In the genomic region with DNA sequence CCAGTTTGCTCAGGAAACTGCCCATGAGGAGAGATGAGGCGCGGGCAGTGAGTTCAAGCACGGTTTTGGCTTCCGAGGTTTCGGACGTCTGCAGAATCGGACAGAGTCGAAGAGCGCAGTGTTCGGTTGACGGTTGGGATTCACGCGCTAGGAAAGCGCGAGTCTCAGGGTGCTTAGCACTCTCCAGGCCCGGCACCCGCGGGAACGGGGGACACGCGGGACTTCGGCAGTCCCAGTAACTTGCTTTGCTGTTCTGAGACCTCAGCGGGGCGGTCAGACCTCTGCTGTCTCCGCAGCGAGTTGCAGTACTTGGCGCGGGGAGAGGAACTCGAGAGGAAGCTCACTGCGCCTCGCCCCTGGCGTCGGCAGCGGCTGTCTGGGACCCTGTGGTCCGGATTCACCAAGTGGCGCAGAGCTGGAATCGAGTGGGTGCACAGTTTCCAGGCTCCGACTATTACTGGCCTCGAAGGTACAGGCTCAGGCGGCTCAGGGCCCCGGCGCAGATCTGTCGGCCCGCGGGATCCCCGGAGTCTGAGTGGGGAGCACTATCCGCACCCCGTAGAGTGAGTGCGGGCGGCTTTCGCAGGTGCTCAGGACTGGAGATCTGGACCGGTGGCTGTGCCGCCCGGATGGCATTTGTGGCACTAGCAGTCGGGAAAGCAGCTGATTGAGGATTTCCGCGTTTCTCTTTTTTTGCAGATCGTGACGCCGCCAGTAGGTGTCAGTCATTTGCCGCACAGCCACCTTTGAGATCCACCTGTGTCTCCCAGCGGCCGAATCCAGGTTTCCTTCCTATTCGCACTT, we compare ENCODE assay signal across 9 cellular contexts. TPM values are rescaled to one million over a fixed set of nuclear protein-coding genes. Genes with fewer than 3 reads are reported as not detected.
DNase-seq lines count a peak whose midpoint lies in the region; ATAC-seq and TF ChIP-seq lines count a peak whose summit lies in the region.
"Had no signal": no experiment of that assay in that cellular context is flagged by ENCODE, and none has a peak within 500 bp of the region (broad histone marks: within the 10 kb centered on the region; RNA-seq: fewer than 3 reads in every experiment).

A gene (minus strand): TSS at position 128 of the 804 bp plus-strand sequence. CDS start 103 bp downstream, at position 25.

- no peaks in the 10 kb centered on the region for H3K36me3 ChIP-seq in IMR-90 (ENCODE audit: control insufficient read depth, insufficient read depth, low read length)
- H3K36me3 ChIP-seq in RWPE2 (ENCODE audit: low read depth): no peaks in the 10 kb centered on the region
- H3K36me3 ChIP-seq in heart right ventricle: no peaks in the 10 kb centered on the region
- no peaks in the 10 kb centered on the region for H3K36me3 ChIP-seq in rectal smooth muscle tissue (ENCODE audit: control insufficient read depth, insufficient read depth, low read length)

- peaks cover 10% of the 10 kb centered on the region for H3K4me1 Mint-ChIP-seq in activated naive CD4-positive, alpha-beta T cell treated with anti-CD3 and anti-CD28 coated beads for 36 hours (ENCODE audit: low read depth)

- no peaks in the 10 kb centered on the region for H3K9me3 Mint-ChIP-seq in activated naive CD4-positive, alpha-beta T cell treated with anti-CD3 and anti-CD28 coated beads for 36 hours

- dilution Hi-C loops in IMR-90 (cut with HindIII; ENCODE audit: low sequenced_read_pairs, unreplicated experiment): no loop called here

- H3K27me3 ChIP-seq in IMR-90 (ENCODE audit: control insufficient read depth, insufficient read depth, low read length) (peaks cover 15% of the 10 kb centered on the region; the same call in 1 of the 2 replicates), RWPE2 (ENCODE audit: insufficient read depth, poor library complexity, severe bottlenecking) (no peaks in the 10 kb centered on the region), heart right ventricle (peaks cover 10 to 92% (median 81%) of the 10 kb centered on the region in 7 donors), rectal smooth muscle tissue (ENCODE audit: control insufficient read depth, insufficient read depth, low read length) (peaks cover 8% of the 10 kb centered on the region)

- H3K4me3 ChIP-seq in GM12875 (ENCODE audit: low read depth, low read length) (peak within 1 kb of the TSS; percentile 44), IMR-90 (ENCODE audit: insufficient read depth, low read depth, low read length) (peak within 1 kb of the TSS; percentile 57), RWPE2 (ENCODE audit: severe bottlenecking) (peak within 1 kb of the TSS; percentile 46), heart right ventricle (peak within 1 kb of the TSS in 9 of 10 donors; percentile 16 to 57 (median 47)), rectal smooth muscle tissue (ENCODE audit: low read length) (peak within 1 kb of the TSS; percentile 75)

- H2AK5ac ChIP-seq in IMR-90 (ENCODE audit: low read depth, low read length): no peak within 1 kb of the TSS

- H3K14ac ChIP-seq in IMR-90 (replicated peaks; ENCODE audit: low read depth, low read length): no peak within 1 kb of the TSS

- no peak within 1 kb of the TSS for H4K91ac ChIP-seq in IMR-90 (ENCODE audit: insufficient read depth, low read depth, low read length)

- TF ChIP-seq RAD21 in IMR-90 (IDR thresholded peaks at IDR 0.05; ENCODE audit: low read length): peak; percentile 60

- 1% methylated on average over 48 of the region's 64 CpGs; no CpG with 5 or more reads in 1 of the 2 experiments for WGBS in IMR-90 (ENCODE audit: extremely low coverage in 2 of 2, insufficient read length in 1 of 2), 2 experiments
- 1% methylated on average over 63 to 64 of the region's 64 CpGs for WGBS in heart right ventricle, 2 donors

- peaks cover 62% of the 10 kb centered on the region for H3K27me3 Mint-ChIP-seq in activated naive CD4-positive, alpha-beta T cell treated with anti-CD3 and anti-CD28 coated beads for 36 hours (ENCODE audit: low read depth)

- DNase-seq in IMR-90 (peak; percentile 28), RWPE2 (ENCODE audit: low spot score) (no peak), heart right ventricle (peak in 1 of 2 donors; percentile 13)
- DNase-seq in activated naive CD4-positive, alpha-beta T cell treated with anti-CD3 and anti-CD28 coated beads for 36 hours: peak; percentile 79

- TF ChIP-seq POLR2A in IMR-90 (IDR thresholded peaks at IDR 0.05; ENCODE audit: low read depth, low read length): no peak

- no peak within 1 kb of the TSS for H4K5ac ChIP-seq in IMR-90 (ENCODE audit: low read depth, low read length)

- BruUV-seq in IMR-90 (replicated peaks; lab: Mats Ljungman, UMichigan): no TSS peak

- peak within 1 kb of the TSS; percentile 85 for H2AFZ ChIP-seq in IMR-90 (replicated peaks; ENCODE audit: low read length, poor library complexity)

- no peak within 1 kb of the TSS for H3K23ac ChIP-seq in IMR-90 (ENCODE audit: low read depth, low read length)

- ATAC-seq in IMR-90 (ENCODE audit: low read depth) (peak; percentile 85), RWPE2 (ENCODE audit: low read depth) (peak; percentile 72), heart right ventricle (peak in 3 of 8 donors; percentile 25 to 64 (median 35)), HG03108 (IDR thresholded peaks at IDR 0.05; ENCODE audit: unreplicated experiment) (no peak), HG02970 (IDR thresholded peaks at IDR 0.05; ENCODE audit: low FRiP score, unreplicated experiment) (no peak)

- no peak within 1 kb of the TSS for H3K56ac ChIP-seq in IMR-90 (ENCODE audit: extremely low read depth, insufficient read depth, low read length)

- in situ Hi-C loops in IMR-90 (cut with MboI; ENCODE audit: low sequenced_read_pairs): no loop called here

- no peak within 1 kb of the TSS for H2BK120ac ChIP-seq in IMR-90 (ENCODE audit: low read depth, low read length)

- H3K4me1 ChIP-seq in IMR-90 (ENCODE audit: control insufficient read depth, insufficient read depth, low read length) (no peaks in the 10 kb centered on the region), RWPE2 (ENCODE audit: insufficient read depth, poor library complexity, severe bottlenecking) (no peaks in the 10 kb centered on the region), heart right ventricle (peaks cover 0 to 13% (median 11%) of the 10 kb centered on the region in 9 donors), rectal smooth muscle tissue (ENCODE audit: control insufficient read depth, insufficient read depth, low read length) (no peaks in the 10 kb centered on the region)

- no peak within 1 kb of the TSS for H2BK5ac ChIP-seq in IMR-90 (ENCODE audit: low read depth, low read length, poor library complexity, severe bottlenecking)

- no peaks in the 10 kb centered on the region for H3K9me1 ChIP-seq in IMR-90 (ENCODE audit: insufficient read depth, low read length)

- no peak within 1 kb of the TSS for H2AK9ac ChIP-seq in IMR-90 (replicated peaks; ENCODE audit: low read depth, low read length, poor library complexity)

- no peaks in the 10 kb centered on the region for H3K36me3 Mint-ChIP-seq in activated naive CD4-positive, alpha-beta T cell treated with anti-CD3 and anti-CD28 coated beads for 36 hours (ENCODE audit: low read depth)

- no peak within 1 kb of the TSS for H2BK20ac ChIP-seq in IMR-90 (ENCODE audit: low read depth, low read length)

- H3K4me3 Mint-ChIP-seq in activated naive CD4-positive, alpha-beta T cell treated with anti-CD3 and anti-CD28 coated beads for 36 hours: peak within 1 kb of the TSS; percentile 72

- intact Hi-C loops in IMR-90 (cut with micrococcal nuclease): no loop called here
- intact Hi-C loops in activated naive CD4-positive, alpha-beta T cell treated with anti-CD3 and anti-CD28 coated beads for 36 hours (cut with micrococcal nuclease): loop anchor here (1.0 to 5.0 kb wide), 9 partner anchors 62 to 440 kb away; no protein-coding TSS in a partner anchor
- intact Hi-C loops in heart right ventricle (cut with DNase I): no loop called here

- H3K9me3 ChIP-seq in IMR-90 (ENCODE audit: control insufficient read depth, insufficient read depth, low read length) (no peaks in the 10 kb centered on the region), RWPE2 (ENCODE audit: severe bottlenecking) (no peaks in the 10 kb centered on the region), heart right ventricle (peaks cover 0 to 2% (median 0%) of the 10 kb centered on the region in 11 donors)

- POLR2A ChIA-PET in IMR-90 (lab: Charles Lee; ENCODE audit: unreplicated experiment): no interaction called here

- no peak within 1 kb of the TSS for H3K18ac ChIP-seq in IMR-90 (ENCODE audit: low read depth, low read length)

- peak within 1 kb of the TSS; percentile 91 for H3K4me2 ChIP-seq in IMR-90 (ENCODE audit: low read depth, low read length)

- H4K20me1 ChIP-seq in IMR-90 (ENCODE audit: insufficient read depth, low read length): no peaks in the 10 kb centered on the region

- H3K79me1 ChIP-seq in IMR-90 (ENCODE audit: low read depth in 1 of 2, low read length in 2 of 2): no peaks in the 10 kb centered on the region

- H3K4ac ChIP-seq in IMR-90 (ENCODE audit: low read depth, low read length): no peak within 1 kb of the TSS

- no peak within 1 kb of the TSS for H3K27ac ChIP-seq in IMR-90 (ENCODE audit: insufficient read depth, low read length)
- no peak within 1 kb of the TSS for H3K27ac ChIP-seq in RWPE2 (ENCODE audit: poor library complexity, severe bottlenecking)
- no peak within 1 kb of the TSS for H3K27ac ChIP-seq in heart right ventricle
- H3K27ac ChIP-seq in rectal smooth muscle tissue (ENCODE audit: low read depth, low read length): no peak within 1 kb of the TSS

- H4K8ac ChIP-seq in IMR-90 (ENCODE audit: low read depth in 2 of 2, low read length in 2 of 2): no peak within 1 kb of the TSS

- no peak within 1 kb of the TSS for H3K27ac Mint-ChIP-seq in activated naive CD4-positive, alpha-beta T cell treated with anti-CD3 and anti-CD28 coated beads for 36 hours

- H2BK15ac ChIP-seq in IMR-90 (ENCODE audit: low read depth, low read length): no peak within 1 kb of the TSS

- CTCF ChIA-PET in IMR-90 (lab: Yijun Ruan, JAX): interaction anchor here (0.6 to 1.0 kb wide), 2 partner anchors 9 to 590 kb away, joined by 5 to 7 read pairs; no protein-coding TSS in a partner anchor
- CTCF ChIA-PET in activated naive CD4-positive, alpha-beta T cell treated with anti-CD3 and anti-CD28 coated beads for 36 hours (lab: Charles Lee): interaction anchor here (0.6 to 1.8 kb wide), 12 partner anchors 8 to 460 kb away, joined by 3 to 8 read pairs (median 4); a partner anchor contains a TSS

- peak within 1 kb of the TSS; percentile 46; the same call in 1 of the 2 replicates for H3K9ac ChIP-seq in IMR-90 (ENCODE audit: low read depth, low read length)
- peak within 1 kb of the TSS; percentile 27 for H3K9ac ChIP-seq in rectal smooth muscle tissue (ENCODE audit: low read length)

- TF ChIP-seq CTCF in GM12875 (IDR thresholded peaks at IDR 0.05; ENCODE audit: borderline replicate concordance, insufficient read depth, low read depth, low read length) (peak; percentile 78), IMR-90 (conservative IDR thresholded peaks at IDR 0.05; ENCODE audit: low read depth, low read length) (peak; percentile 56), RWPE2 (IDR thresholded peaks at IDR 0.05; ENCODE audit: poor library complexity, severe bottlenecking) (peak; percentile 92), heart right ventricle (IDR thresholded peaks at IDR 0.05) (peak in 7 of 9 donors; percentile 36 to 61 (median 51))

RNA-seq across cellular contexts. Expression of the gene that starts here (rescaled TPM):
- total RNA-seq in IMR-90 (2012; rRNA removed) (not detected in 2 replicates), heart right ventricle (not detected)
- polyA plus RNA-seq in IMR-90 (2012; rRNA removed) (not detected in 2 replicates), heart right ventricle (not detected)
- not detected in 2 replicates for polyA plus RNA-seq in IMR-90 (2012; cell fraction: cytosol; rRNA removed)
- not detected in 2 replicates for polyA plus RNA-seq in IMR-90 (2012; cell fraction: nucleus; rRNA removed; ENCODE audit: low replicate concordance)
- not detected for total RNA-seq in activated naive CD4-positive, alpha-beta T cell treated with anti-CD3 and anti-CD28 coated beads for 36 hours
- total RNA-seq: lower leg skin had no signal

Comparison
In these comparisons a context has a peak if more than half of its experiments do, and no peak if none do; other contexts are left out.
1. Peak in DNase-seq, ATAC-seq, H3K4me3 ChIP-seq, H3K9ac ChIP-seq and H3K4me2 ChIP-seq in IMR-90; RNA of the gene not detected or under 1 TPM.
2. Peak in DNase-seq in activated naive CD4-positive, alpha-beta T cell treated with anti-CD3 and anti-CD28 coated beads for 36 hours; RNA of the gene not detected or under 1 TPM.